In the genomic region with DNA sequence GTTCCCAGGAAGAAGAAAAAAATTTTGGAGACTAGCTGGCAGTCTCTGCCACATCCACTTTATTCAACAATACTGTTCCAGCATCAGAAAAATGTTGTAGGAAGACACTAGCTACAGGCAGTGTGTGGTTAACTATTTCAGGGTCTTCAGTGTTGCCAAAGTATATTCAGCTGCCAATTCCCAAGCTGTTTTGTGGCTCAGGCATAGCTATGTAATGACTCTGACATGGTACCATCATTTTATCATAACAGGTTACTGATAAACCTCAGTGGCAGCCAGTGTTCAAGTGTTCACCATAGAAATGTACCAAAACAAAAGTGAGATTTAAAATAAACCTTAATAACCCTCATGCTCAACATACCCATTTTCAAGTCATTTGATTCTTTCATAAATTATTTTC, we compare ENCODE assay signal across 11 cellular contexts.
"Had no signal": no experiment of that assay in that cellular context is flagged by ENCODE, and none has a peak within 500 bp of the region (broad histone marks: within the 10 kb centered on the region; RNA-seq: fewer than 3 reads in every experiment).

No MANE protein-coding gene starts in this region.

- H3K27ac ChIP-seq: neural progenitor cell, ovary, stomach, uterus had no signal

- H3K27me3 ChIP-seq: neural progenitor cell, ovary, stomach, uterus had no signal

- H3K4me3 ChIP-seq: neural progenitor cell, ovary, stomach, uterus had no signal

- H3K9me3 ChIP-seq: ovary, uterus had no signal

- FAIRE-seq: islet of Langerhans had no signal

- DNase-seq: activated CD4-positive, alpha-beta T cell treated with anti-CD3 and anti-CD28 coated beads, Interleukin-2, amount 10 ng/mL, durations not matched to agents 7 days and 5 days; activated CD4-positive, CD25-positive, alpha-beta regulatory T cell; activated CD8-positive, alpha-beta memory T cell treated with anti-CD3 and anti-CD28 coated beads for 24 hours; activated naive CD4-positive, alpha-beta T cell treated with anti-CD3 and anti-CD28 coated beads, Interleukin-2, amount 10 ng/mL, durations not matched to agents 7 days and 5 days; endodermal cell; ovary; stomach; uterus had no signal

- ATAC-seq: activated T-helper 17 cell treated with anti-CD3 and anti-CD28 coated beads, Interleukin-2, amount 50 U/mL, for 72 hours had no signal

- H3K4me1 ChIP-seq: neural progenitor cell, stomach, uterus had no signal
